Comparison of ENCODE assay signal across 22 cellular contexts in the genomic region with DNA sequence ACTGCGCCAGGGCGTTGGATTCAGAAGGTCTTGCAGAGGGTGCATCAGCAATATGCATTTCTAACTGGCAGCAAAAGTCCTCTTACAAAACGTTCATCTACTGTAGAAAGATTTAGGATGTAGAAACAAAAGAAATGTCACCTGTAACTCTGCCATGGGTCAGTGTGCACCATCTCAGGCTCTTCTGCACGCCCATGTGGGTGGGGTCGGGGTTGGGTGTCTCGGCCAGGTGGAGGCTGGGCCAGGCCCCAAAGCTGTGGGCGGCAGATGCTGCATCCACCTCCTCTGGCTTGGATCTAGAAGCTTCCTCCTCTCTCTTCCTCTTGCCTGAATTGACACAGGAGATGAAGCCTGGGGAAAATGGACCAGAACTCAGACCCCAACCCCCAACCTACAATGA.
"Had no signal": no experiment of that assay in that cellular context is flagged by ENCODE, and none has a peak within 500 bp of the region (broad histone marks: within the 10 kb centered on the region; RNA-seq: fewer than 3 reads in every experiment).

No MANE protein-coding gene starts in this region.

- H3K4me3 ChIP-seq: colonic mucosa, left lung, psoas muscle, skin epidermis, spleen, suprapubic skin, transverse colon, vagina had no signal

- H3K27ac ChIP-seq: colonic mucosa, left lung, neutrophil, parathyroid adenoma, psoas muscle, skin epidermis, spleen, suprapubic skin, transverse colon, vagina had no signal

- H3K36me3 ChIP-seq: colonic mucosa, left lung, neutrophil, spleen, suprapubic skin, transverse colon, vagina had no signal

- ATAC-seq: left lung; naive thymus-derived CD4-positive, alpha-beta T cell; psoas muscle; right cardiac atrium; stimulated activated memory B cell treated with anti-CD40 and anti-IgM and Interleukin-4, amounts not matched to agents 10 μg/mL and 1 μg/mL and 100 μg/mL, for 72 hours had no signal

- H3K4me1 ChIP-seq: colonic mucosa, left lung, parathyroid adenoma, psoas muscle, spleen, suprapubic skin, transverse colon, vagina had no signal

- H3K9me3 ChIP-seq: colonic mucosa, left lung, neutrophil, psoas muscle, spleen, suprapubic skin, transverse colon, vagina had no signal

- H3K4me3 Mint-ChIP-seq: central memory CD8-positive, alpha-beta T cell; dendritic cell treated with granulocyte-macrophage colony-stimulating factor and Interleukin-4, amounts not matched to agents 40 ng/mL and 50 ng/mL, for 4 days; immature natural killer cell; naive thymus-derived CD4-positive, alpha-beta T cell; nephron; stimulated activated memory B cell treated with anti-CD40 and anti-IgM and Interleukin-4, amounts not matched to agents 10 μg/mL and 1 μg/mL and 100 μg/mL, for 72 hours; stimulated activated naive CD8-positive, alpha-beta T cell treated with anti-CD3 and anti-CD28 coated beads, Interleukin-15, Interleukin-2, amounts not matched to agents 100 ng/mL and 50 ng/mL, for 24 hours had no signal

- H3K27me3 Mint-ChIP-seq: dendritic cell treated with granulocyte-macrophage colony-stimulating factor and Interleukin-4, amounts not matched to agents 40 ng/mL and 50 ng/mL, for 4 days had no signal

- H3K36me3 Mint-ChIP-seq: immature natural killer cell; naive thymus-derived CD4-positive, alpha-beta T cell; stimulated activated memory B cell treated with anti-CD40 and anti-IgM and Interleukin-4, amounts not matched to agents 10 μg/mL and 1 μg/mL and 100 μg/mL, for 72 hours had no signal

- H3K27me3 ChIP-seq: colonic mucosa, neutrophil, transverse colon, vagina had no signal

- H3K27ac Mint-ChIP-seq: dendritic cell treated with granulocyte-macrophage colony-stimulating factor and Interleukin-4, amounts not matched to agents 40 ng/mL and 50 ng/mL, for 4 days; immature natural killer cell; naive thymus-derived CD4-positive, alpha-beta T cell; nephron; stimulated activated memory B cell treated with anti-CD40 and anti-IgM and Interleukin-4, amounts not matched to agents 10 μg/mL and 1 μg/mL and 100 μg/mL, for 72 hours had no signal

- H3K9me3 Mint-ChIP-seq: dendritic cell treated with granulocyte-macrophage colony-stimulating factor and Interleukin-4, amounts not matched to agents 40 ng/mL and 50 ng/mL, for 4 days; stimulated activated naive CD8-positive, alpha-beta T cell treated with anti-CD3 and anti-CD28 coated beads, Interleukin-15, Interleukin-2, amounts not matched to agents 100 ng/mL and 50 ng/mL, for 24 hours had no signal

- H3K4me1 Mint-ChIP-seq: central memory CD8-positive, alpha-beta T cell; immature natural killer cell; naive thymus-derived CD4-positive, alpha-beta T cell; nephron; stimulated activated memory B cell treated with anti-CD40 and anti-IgM and Interleukin-4, amounts not matched to agents 10 μg/mL and 1 μg/mL and 100 μg/mL, for 72 hours had no signal

- DNase-seq: colonic mucosa; effector memory CD4-positive, alpha-beta T cell; hypothalamus; immature natural killer cell; left lung; mammary epithelial cell; midbrain; naive thymus-derived CD4-positive, alpha-beta T cell; psoas muscle; right cardiac atrium; spleen; transverse colon had no signal
